ENCODE assay signal across 1 cellular context in genomic region chr10:4770766-4771553, GRCh38.
TF ChIP-seq lines count a peak whose summit lies in the region.

No MANE protein-coding gene starts in this region.

TF ChIP-seq in A549, 52 proteins besides CTCF, POLR2A, EP300 and RAD21 (continued from another document):
- TF ChIP-seq, protein P1, sequence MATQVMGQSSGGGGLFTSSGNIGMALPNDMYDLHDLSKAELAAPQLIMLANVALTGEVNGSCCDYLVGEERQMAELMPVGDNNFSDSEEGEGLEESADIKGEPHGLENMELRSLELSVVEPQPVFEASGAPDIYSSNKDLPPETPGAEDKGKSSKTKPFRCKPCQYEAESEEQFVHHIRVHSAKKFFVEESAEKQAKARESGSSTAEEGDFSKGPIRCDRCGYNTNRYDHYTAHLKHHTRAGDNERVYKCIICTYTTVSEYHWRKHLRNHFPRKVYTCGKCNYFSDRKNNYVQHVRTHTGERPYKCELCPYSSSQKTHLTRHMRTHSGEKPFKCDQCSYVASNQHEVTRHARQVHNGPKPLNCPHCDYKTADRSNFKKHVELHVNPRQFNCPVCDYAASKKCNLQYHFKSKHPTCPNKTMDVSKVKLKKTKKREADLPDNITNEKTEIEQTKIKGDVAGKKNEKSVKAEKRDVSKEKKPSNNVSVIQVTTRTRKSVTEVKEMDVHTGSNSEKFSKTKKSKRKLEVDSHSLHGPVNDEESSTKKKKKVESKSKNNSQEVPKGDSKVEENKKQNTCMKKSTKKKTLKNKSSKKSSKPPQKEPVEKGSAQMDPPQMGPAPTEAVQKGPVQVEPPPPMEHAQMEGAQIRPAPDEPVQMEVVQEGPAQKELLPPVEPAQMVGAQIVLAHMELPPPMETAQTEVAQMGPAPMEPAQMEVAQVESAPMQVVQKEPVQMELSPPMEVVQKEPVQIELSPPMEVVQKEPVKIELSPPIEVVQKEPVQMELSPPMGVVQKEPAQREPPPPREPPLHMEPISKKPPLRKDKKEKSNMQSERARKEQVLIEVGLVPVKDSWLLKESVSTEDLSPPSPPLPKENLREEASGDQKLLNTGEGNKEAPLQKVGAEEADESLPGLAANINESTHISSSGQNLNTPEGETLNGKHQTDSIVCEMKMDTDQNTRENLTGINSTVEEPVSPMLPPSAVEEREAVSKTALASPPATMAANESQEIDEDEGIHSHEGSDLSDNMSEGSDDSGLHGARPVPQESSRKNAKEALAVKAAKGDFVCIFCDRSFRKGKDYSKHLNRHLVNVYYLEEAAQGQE (IDR thresholded peaks at IDR 0.05), result no peak
- TF ChIP-seq ZNF302 (CRISPR knock-in tag; IDR thresholded peaks at IDR 0.05), result no peak
- TF ChIP-seq SMC3 (IDR thresholded peaks at IDR 0.05), result peak; percentile 78
- TF ChIP-seq CEBPB (IDR thresholded peaks at IDR 0.05), result peak; percentile 53 to 88; a peak in 2 of 4 replicates
- TF ChIP-seq CHD2 (IDR thresholded peaks at IDR 0.05; ENCODE audit: low read length, partially characterized antibody), result no peak
- TF ChIP-seq MAFK (IDR thresholded peaks at IDR 0.05; ENCODE audit: partially characterized antibody), result peak; percentile 86
- TF ChIP-seq JUNB (IDR thresholded peaks at IDR 0.05), result peak; percentile 92
- TF ChIP-seq, protein P2, sequence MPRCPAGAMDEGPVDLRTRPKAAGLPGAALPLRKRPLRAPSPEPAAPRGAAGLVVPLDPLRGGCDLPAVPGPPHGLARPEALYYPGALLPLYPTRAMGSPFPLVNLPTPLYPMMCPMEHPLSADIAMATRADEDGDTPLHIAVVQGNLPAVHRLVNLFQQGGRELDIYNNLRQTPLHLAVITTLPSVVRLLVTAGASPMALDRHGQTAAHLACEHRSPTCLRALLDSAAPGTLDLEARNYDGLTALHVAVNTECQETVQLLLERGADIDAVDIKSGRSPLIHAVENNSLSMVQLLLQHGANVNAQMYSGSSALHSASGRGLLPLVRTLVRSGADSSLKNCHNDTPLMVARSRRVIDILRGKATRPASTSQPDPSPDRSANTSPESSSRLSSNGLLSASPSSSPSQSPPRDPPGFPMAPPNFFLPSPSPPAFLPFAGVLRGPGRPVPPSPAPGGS (IDR thresholded peaks at IDR 0.05), result 0 out of 3 replicates have a peak, but pooled peaks have one; percentile 43
- no peak for TF ChIP-seq KDM1A (IDR thresholded peaks at IDR 0.05; ENCODE audit: low read depth)
- no peak for TF ChIP-seq RFX5 (IDR thresholded peaks at IDR 0.05)
- no peak for TF ChIP-seq NPAS2 (CRISPR knock-in tag; IDR thresholded peaks at IDR 0.05; ENCODE audit: borderline replicate concordance)
- TF ChIP-seq, protein P3, sequence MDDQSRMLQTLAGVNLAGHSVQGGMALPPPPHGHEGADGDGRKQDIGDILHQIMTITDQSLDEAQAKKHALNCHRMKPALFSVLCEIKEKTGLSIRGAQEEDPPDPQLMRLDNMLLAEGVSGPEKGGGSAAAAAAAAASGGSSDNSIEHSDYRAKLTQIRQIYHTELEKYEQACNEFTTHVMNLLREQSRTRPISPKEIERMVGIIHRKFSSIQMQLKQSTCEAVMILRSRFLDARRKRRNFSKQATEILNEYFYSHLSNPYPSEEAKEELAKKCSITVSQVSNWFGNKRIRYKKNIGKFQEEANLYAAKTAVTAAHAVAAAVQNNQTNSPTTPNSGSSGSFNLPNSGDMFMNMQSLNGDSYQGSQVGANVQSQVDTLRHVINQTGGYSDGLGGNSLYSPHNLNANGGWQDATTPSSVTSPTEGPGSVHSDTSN (IDR thresholded peaks at IDR 0.05), result no peak
- TF ChIP-seq FOXS1 (CRISPR knock-in tag; IDR thresholded peaks at IDR 0.05), result peak; percentile 67; the same call in 1 of the 2 replicates
